8 cellular contexts compared by ENCODE assay signal in the genomic region with DNA sequence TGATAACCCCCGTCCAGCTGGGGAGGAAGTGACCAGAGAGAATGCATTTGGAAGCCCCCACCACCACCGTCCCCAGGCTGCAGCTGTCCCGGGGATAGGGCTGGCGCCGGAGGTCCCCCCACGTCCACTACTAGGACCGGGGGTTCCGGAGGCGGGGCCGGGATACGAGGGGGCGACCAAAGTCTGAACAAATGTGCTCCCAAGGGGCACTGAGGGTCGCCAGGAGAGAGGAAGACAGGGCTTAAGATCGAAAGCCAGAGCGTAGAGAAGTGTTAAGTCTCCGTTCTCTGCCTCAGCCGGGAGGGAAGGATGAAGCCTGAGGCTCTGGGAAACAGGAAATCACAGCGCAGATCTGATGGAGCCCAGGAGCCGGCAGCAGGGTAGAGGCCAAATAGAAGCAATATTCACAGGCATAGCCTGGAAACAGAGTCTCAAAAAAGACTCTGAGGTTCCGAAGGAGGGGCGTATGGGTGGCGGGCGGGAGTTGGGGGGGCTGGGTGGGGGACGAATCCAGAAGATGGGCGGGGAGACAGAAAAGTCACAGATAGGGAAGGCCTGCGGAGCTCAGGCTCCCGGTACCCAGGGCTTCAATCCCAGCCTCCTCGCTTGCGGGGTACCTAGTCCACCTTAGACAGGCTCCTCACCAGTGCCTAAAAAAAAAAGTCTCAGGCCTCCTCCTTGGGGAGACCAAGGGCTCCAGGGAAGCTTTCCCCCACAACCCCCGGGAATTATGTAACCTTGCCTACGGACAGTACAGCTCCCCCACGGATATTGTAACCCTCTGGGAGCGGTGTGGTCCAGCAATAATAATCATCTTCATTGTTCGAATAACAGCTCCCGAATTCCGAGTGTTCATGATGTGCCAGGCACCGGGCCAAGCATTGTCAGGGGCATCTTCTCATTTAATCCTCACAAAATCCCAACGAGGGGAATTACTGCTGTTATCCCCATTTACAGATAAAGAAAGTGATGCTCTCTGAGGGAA. TPM values are rescaled to one million over a fixed set of nuclear protein-coding genes. Genes with fewer than 3 reads are reported as not detected.
DNase-seq lines count a peak whose midpoint lies in the region; ATAC-seq and TF ChIP-seq lines count a peak whose summit lies in the region.

No MANE protein-coding gene starts in this region.

- H3K36me3 ChIP-seq in OCI-LY7 (ENCODE audit: insufficient read depth, low read length) (no peaks in the 10 kb centered on the region), stomach smooth muscle (ENCODE audit: control insufficient read depth in 2 of 2, insufficient read depth in 2 of 2, low read length in 2 of 2) (no peaks in the 10 kb centered on the region)

- H3K4me2 ChIP-seq in OCI-LY7 (ENCODE audit: low read length): peak overlapping the region; percentile 96

- POLR2A ChIA-PET in OCI-LY7 (lab: Charles Lee): interaction anchor here (1.4 kb wide), 1 partner anchor 24 kb away, joined by 3 read pairs; no protein-coding TSS in a partner anchor

- H3K36me3 Mint-ChIP-seq in activated CD4-positive, alpha-beta T cell treated with anti-CD3 and anti-CD28 coated beads, Interleukin-2, amount 10 ng/mL, durations not matched to agents 24 days and 14 days (ENCODE audit: low read depth): peaks cover 7% of the 10 kb centered on the region

- peak overlapping the region; percentile 78 for H3K4me3 Mint-ChIP-seq in activated CD4-positive, alpha-beta T cell treated with anti-CD3 and anti-CD28 coated beads, Interleukin-2, amount 10 ng/mL, durations not matched to agents 24 days and 14 days

- H3K9me3 ChIP-seq in OCI-LY7 (ENCODE audit: low read length) (no peaks in the 10 kb centered on the region), stomach smooth muscle (ENCODE audit: control insufficient read depth in 2 of 2, low read length in 2 of 2) (no peaks in the 10 kb centered on the region)

- H3K4me3 ChIP-seq in OCI-LY7 (ENCODE audit: low read depth, low read length, poor library complexity, severe bottlenecking) (peak overlapping the region; percentile 99), choroid plexus epithelial cell (ENCODE audit: low read depth, low read length) (peak overlapping the region; percentile 94), stomach smooth muscle (ENCODE audit: low read length in 2 of 2) (peak overlapping the region; percentile 81 to 83)

- H3K27ac ChIP-seq in OCI-LY7 (ENCODE audit: low read depth, low read length, poor library complexity, severe bottlenecking): no peak overlapping the region
- H3K27ac ChIP-seq in stomach smooth muscle (ENCODE audit: low read length): peak overlapping the region; percentile 96

- H3K27me3 Mint-ChIP-seq in activated CD4-positive, alpha-beta T cell treated with anti-CD3 and anti-CD28 coated beads, Interleukin-2, amount 10 ng/mL, durations not matched to agents 24 days and 14 days: peaks cover 10% of the 10 kb centered on the region

- CTCF ChIA-PET in OCI-LY7 (lab: Charles Lee; ENCODE audit: unreplicated experiment): no interaction called here

- peak overlapping the region; percentile 58; the same call in 1 of the 2 replicates for H2AFZ ChIP-seq in OCI-LY7 (ENCODE audit: low read length)

- peaks cover 25% of the 10 kb centered on the region for H3K4me1 ChIP-seq in OCI-LY7 (ENCODE audit: insufficient read depth, low read length, poor library complexity, severe bottlenecking)
- peaks cover 34% of the 10 kb centered on the region for H3K4me1 ChIP-seq in stomach smooth muscle (ENCODE audit: control insufficient read depth, insufficient read depth, low read length)

- no peaks in the 10 kb centered on the region for H3K9me2 ChIP-seq in OCI-LY7 (ENCODE audit: insufficient read depth, low read length)

- no peaks in the 10 kb centered on the region; the same call in 1 of the 2 replicates for H4K20me1 ChIP-seq in OCI-LY7 (ENCODE audit: insufficient read depth, low read length)

- intact Hi-C loops in activated CD4-positive, alpha-beta T cell treated with anti-CD3 and anti-CD28 coated beads, Interleukin-2, amount 10 ng/mL, durations not matched to agents 24 days and 14 days (cut with micrococcal nuclease): loop anchor here (1.0 kb wide), 3 partner anchors 12 to 24 kb away; no protein-coding TSS in a partner anchor
- intact Hi-C loops in OCI-LY7 (cut with micrococcal nuclease; ENCODE audit: unreplicated experiment): no loop called here

- H3K27me3 ChIP-seq in stomach smooth muscle (ENCODE audit: control insufficient read depth in 1 of 2, insufficient read depth in 2 of 2, low read length in 2 of 2): no peaks in the 10 kb centered on the region

- peak; percentile 70 for DNase-seq in activated CD4-positive, alpha-beta T cell treated with anti-CD3 and anti-CD28 coated beads, Interleukin-2, amount 10 ng/mL, durations not matched to agents 24 days and 14 days
- DNase-seq in activated CD4-positive, alpha-beta T cell treated with anti-CD3 and anti-CD28 coated beads for 4 hours: no peak
- DNase-seq in OCI-LY7 (ENCODE audit: low spot score): no peak
- peak; percentile 73 for DNase-seq in choroid plexus epithelial cell (ENCODE audit: low read depth)
- DNase-seq in left kidney (ENCODE audit: low read depth, low spot score): peak; percentile 86
- no peak for DNase-seq in GM19238 (ENCODE audit: insufficient read length, low spot score)

- H3K4me1 Mint-ChIP-seq in activated CD4-positive, alpha-beta T cell treated with anti-CD3 and anti-CD28 coated beads, Interleukin-2, amount 10 ng/mL, durations not matched to agents 24 days and 14 days: peaks cover 14% of the 10 kb centered on the region

- peak overlapping the region; percentile 56 for H3K27ac Mint-ChIP-seq in activated CD4-positive, alpha-beta T cell treated with anti-CD3 and anti-CD28 coated beads, Interleukin-2, amount 10 ng/mL, durations not matched to agents 24 days and 14 days

- ATAC-seq in HG03196 (IDR thresholded peaks at IDR 0.05; ENCODE audit: unreplicated experiment): no peak

- peak overlapping the region; percentile 83 to 87 for H3K9ac ChIP-seq in stomach smooth muscle (ENCODE audit: low read length in 2 of 2)

- BruUV-seq in OCI-LY7 (replicated peaks; lab: Mats Ljungman, UMichigan): no TSS peak

- peaks cover 28% of the 10 kb centered on the region; the same call in 1 of the 2 replicates for H3K79me2 ChIP-seq in OCI-LY7 (ENCODE audit: insufficient read depth, low read depth, low read length)

- no peaks in the 10 kb centered on the region for H3K9me3 Mint-ChIP-seq in activated CD4-positive, alpha-beta T cell treated with anti-CD3 and anti-CD28 coated beads, Interleukin-2, amount 10 ng/mL, durations not matched to agents 24 days and 14 days

- TF ChIP-seq CTCF in OCI-LY7 (conservative IDR thresholded peaks at IDR 0.05; ENCODE audit: low read length) (no peak), choroid plexus epithelial cell (conservative IDR thresholded peaks at IDR 0.05; ENCODE audit: low read depth, low read length) (no peak)

RNA-seq across cellular contexts. Expression of gene ERF, which starts 1.1 kb away (rescaled TPM):
- 71.6 and 82.3 TPM in 2 replicates for total RNA-seq in activated CD4-positive, alpha-beta T cell treated with anti-CD3 and anti-CD28 coated beads, Interleukin-2, amount 10 ng/mL, durations not matched to agents 24 days and 14 days
- 22.1 and 26.7 TPM in 2 replicates for total RNA-seq in OCI-LY7 (2014; rRNA removed; shearing (Covaris generic))
- total RNA-seq in OCI-LY7 (2022): 33.5 and 36.6 TPM in 2 replicates

RNA-seq across cellular contexts. Expression of gene CIC, which starts 13.0 kb away (rescaled TPM):
- 61.2 and 65.6 TPM in 2 replicates for total RNA-seq in activated CD4-positive, alpha-beta T cell treated with anti-CD3 and anti-CD28 coated beads, Interleukin-2, amount 10 ng/mL, durations not matched to agents 24 days and 14 days
- 20.7 and 26.8 TPM in 2 replicates for total RNA-seq in OCI-LY7 (2014; rRNA removed; shearing (Covaris generic))
- 48.2 and 59.3 TPM in 2 replicates for total RNA-seq in OCI-LY7 (2022)

RNA-seq across cellular contexts. Expression of gene GSK3A, which starts 13.7 kb away (rescaled TPM):
- 50.7 and 52.6 TPM in 2 replicates for total RNA-seq in activated CD4-positive, alpha-beta T cell treated with anti-CD3 and anti-CD28 coated beads, Interleukin-2, amount 10 ng/mL, durations not matched to agents 24 days and 14 days
- total RNA-seq in OCI-LY7 (2014; rRNA removed; shearing (Covaris generic)): 20.9 and 23.6 TPM in 2 replicates
- total RNA-seq in OCI-LY7 (2022): 29.2 and 33.7 TPM in 2 replicates

RNA-seq across cellular contexts. Expression of gene ZNF526, which starts 35.9 kb away (rescaled TPM):
- total RNA-seq in activated CD4-positive, alpha-beta T cell treated with anti-CD3 and anti-CD28 coated beads, Interleukin-2, amount 10 ng/mL, durations not matched to agents 24 days and 14 days: 19.0 and 20.1 TPM in 2 replicates
- 8.4 and 9.0 TPM in 2 replicates for total RNA-seq in OCI-LY7 (2014; rRNA removed; shearing (Covaris generic))
- total RNA-seq in OCI-LY7 (2022): 12.7 and 14.8 TPM in 2 replicates

RNA-seq across cellular contexts. Expression of gene DEDD2, which starts 38.6 kb away (rescaled TPM):
- total RNA-seq in activated CD4-positive, alpha-beta T cell treated with anti-CD3 and anti-CD28 coated beads, Interleukin-2, amount 10 ng/mL, durations not matched to agents 24 days and 14 days: 28.7 and 34.8 TPM in 2 replicates
- 29.6 and 41.9 TPM in 2 replicates for total RNA-seq in OCI-LY7 (2014; rRNA removed; shearing (Covaris generic))
- 15.5 and 18.6 TPM in 2 replicates for total RNA-seq in OCI-LY7 (2022)

Comparison
In these comparisons a context has a peak if more than half of its experiments do, and no peak if none do; other contexts are left out.
1. DNase-seq: peak in activated CD4-positive, alpha-beta T cell treated with anti-CD3 and anti-CD28 coated beads, Interleukin-2, amount 10 ng/mL, durations not matched to agents 24 days and 14 days (single experiment), choroid plexus epithelial cell (single experiment) and left kidney (single experiment); none in activated CD4-positive, alpha-beta T cell treated with anti-CD3 and anti-CD28 coated beads for 4 hours (0 of 2), OCI-LY7 (single experiment) and GM19238 (single experiment).
2. Peak in every context shown above with its lines, with median percentiles within 50 percentile points of each other: H3K4me3 ChIP-seq.